ENCODE assay signal across 9 cellular contexts in the genomic region with DNA sequence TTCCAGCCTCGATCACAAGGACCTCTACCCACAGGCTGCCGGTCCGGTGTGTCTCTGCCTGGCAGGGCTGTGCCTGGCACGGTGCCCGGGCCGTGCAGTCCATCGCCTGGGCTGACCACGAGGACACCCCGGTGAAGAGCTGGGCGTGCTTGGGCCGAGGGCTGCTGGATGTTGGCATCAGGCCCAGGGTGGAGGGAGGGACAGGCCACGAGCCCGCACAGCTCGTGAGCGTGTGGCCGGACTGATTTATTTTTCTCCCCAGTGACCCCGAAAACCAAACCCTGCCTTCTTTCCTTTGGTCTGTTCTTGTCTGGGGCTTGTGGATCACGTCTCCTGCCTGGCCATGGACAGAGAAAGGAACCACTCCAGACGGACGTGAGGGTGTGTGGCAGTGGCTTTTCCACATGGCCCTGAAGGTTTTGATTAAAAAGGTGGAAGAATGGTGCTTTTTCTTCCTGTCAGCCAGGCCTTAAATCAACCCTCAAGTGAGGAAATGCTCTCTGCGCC.
DNase-seq lines count a peak whose midpoint lies in the region; ATAC-seq, FAIRE-seq and TF ChIP-seq lines count a peak whose summit lies in the region.
"Had no signal": no experiment of that assay in that cellular context is flagged by ENCODE, and none has a peak within 500 bp of the region (broad histone marks: within the 10 kb centered on the region; RNA-seq: fewer than 3 reads in every experiment).

No MANE protein-coding gene starts in this region.

- 9 to 16% (median 14%) methylated on average over 19 to 21 of the region's 21 CpGs for whole genome bisulfite sequencing in ovary, 3 donors

- H3K4me2 ChIP-seq in astrocyte (ENCODE audit: low read length) = peak overlapping the region; percentile 31

- no peak overlapping the region for H3K9ac ChIP-seq in astrocyte (ENCODE audit: low read length)

- peak overlapping the region; percentile 39 for H2AFZ ChIP-seq in astrocyte (ENCODE audit: low read depth, low read length)

- peaks cover 6% of the 10 kb centered on the region for H3K36me3 Mint-ChIP-seq in astrocyte (ENCODE audit: low read depth, unreplicated experiment)

- H3K9me3 ChIP-seq in astrocyte (ENCODE audit: insufficient read depth, low read depth, low read length) (no peaks in the 10 kb centered on the region), ovary (no peaks in the 10 kb centered on the region)

- H3K27me3 ChIP-seq in astrocyte (ENCODE audit: insufficient read depth, low read length) (no peaks in the 10 kb centered on the region), ovary (no peaks in the 10 kb centered on the region)

- no peak overlapping the region for H3K27ac Mint-ChIP-seq in astrocyte (ENCODE audit: unreplicated experiment)

- no peak for TF ChIP-seq EP300 in ovary (IDR thresholded peaks at IDR 0.05)

- no peak for ATAC-seq in HG03139 (IDR thresholded peaks at IDR 0.05; ENCODE audit: unreplicated experiment)
- ATAC-seq in HG03521 (IDR thresholded peaks at IDR 0.05; ENCODE audit: unreplicated experiment) = no peak
- ATAC-seq in GM21786 (IDR thresholded peaks at IDR 0.05; ENCODE audit: unreplicated experiment) = no peak

- H3K36me3 ChIP-seq in astrocyte (ENCODE audit: insufficient read depth, low read length) (no peaks in the 10 kb centered on the region), ovary (no peaks in the 10 kb centered on the region)

- H3K4me3 ChIP-seq in AG10803 (ENCODE audit: low read length) = no peak overlapping the region
- H3K4me3 ChIP-seq in astrocyte (ENCODE audit: insufficient read depth, low read depth, low read length) = no peak overlapping the region
- H3K4me3 ChIP-seq in ovary = no peak overlapping the region

- no peaks in the 10 kb centered on the region for H3K9me3 Mint-ChIP-seq in astrocyte (ENCODE audit: unreplicated experiment)
- H3K9me3 Mint-ChIP-seq: CD14-positive monocyte had no signal

- TF ChIP-seq CTCF in AG10803 (conservative IDR thresholded peaks at IDR 0.05; ENCODE audit: low read length) = no peak
- TF ChIP-seq CTCF in astrocyte (IDR thresholded peaks at IDR 0.05; ENCODE audit: insufficient read depth, low read depth, low read length) = no peak
- TF ChIP-seq CTCF in ovary (IDR thresholded peaks at IDR 0.05) = no peak

- TF ChIP-seq POLR2A in ovary (IDR thresholded peaks at IDR 0.05) = no peak

- no peak for FAIRE-seq in astrocyte (lab: Jason Lieb, UNC)

- no peak overlapping the region for H3K4me3 Mint-ChIP-seq in astrocyte (ENCODE audit: unreplicated experiment)
- H3K4me3 Mint-ChIP-seq: CD14-positive monocyte had no signal

- intact Hi-C loops in cardiac septum (cut with DNase I) = no loop called here
- intact Hi-C loops in ovary (cut with DNase I) = loop anchor here (5.0 to 10.0 kb wide), 4 partner anchors 127 to 207 kb away; partner anchors contain the start of gene GRK5 (in 3 of the 4)

- H3K27me3 Mint-ChIP-seq in astrocyte (ENCODE audit: low read depth, unreplicated experiment) = peaks cover 4% of the 10 kb centered on the region

- H3K4me1 ChIP-seq in astrocyte (ENCODE audit: insufficient read depth, low read length) (peaks cover 27% of the 10 kb centered on the region), ovary (ENCODE audit: insufficient read depth) (peaks cover 44% of the 10 kb centered on the region)

- H4K20me1 ChIP-seq in astrocyte (ENCODE audit: insufficient read depth, low read length) = peaks cover 7% of the 10 kb centered on the region

- H3K79me2 ChIP-seq in astrocyte (ENCODE audit: insufficient read depth, low read length) = no peaks in the 10 kb centered on the region

- H3K4me1 Mint-ChIP-seq in astrocyte (ENCODE audit: low read depth, unreplicated experiment) = peaks cover 13% of the 10 kb centered on the region

- H3K27ac ChIP-seq in astrocyte (ENCODE audit: low read depth, low read length) (no peak overlapping the region), ovary (peak overlapping the region; percentile 23 to 91)

- DNase-seq in AG10803 (ENCODE audit: low read depth) = peak; percentile 73
- DNase-seq in astrocyte (ENCODE audit: low read depth) = peak; percentile 47
- peak; percentile 84 for DNase-seq in cardiac septum (ENCODE audit: low spot score)
- peak; percentile 87 to 94 (median 91) for DNase-seq in ovary
- DNase-seq in SIG-M5 treated with dmso at 0.1 percent for 504 hours (lab: John Stamatoyannopoulos, UW; ENCODE audit: unreplicated experiment) = no peak
